1 cellular context compared by ENCODE assay signal in genomic region chr19:53388904-53389303, GRCh38.
TF ChIP-seq lines count a peak whose summit lies in the region.

No MANE protein-coding gene starts in this region.

TF ChIP-seq in K562, 482 proteins besides CTCF, POLR2A, EP300 and RAD21:
- TF ChIP-seq SNRNP70 (optimal IDR thresholded peaks at IDR 0.05; ENCODE audit: low read depth, low read length) = no peak
- no peak for TF ChIP-seq KAT8 (IDR thresholded peaks at IDR 0.05; ENCODE audit: low read depth)
- no peak for TF ChIP-seq MLX (CRISPR knock-in tag; conservative IDR thresholded peaks at IDR 0.05)
- no peak for TF ChIP-seq JUND (IDR thresholded peaks at IDR 0.05; ENCODE audit: borderline replicate concordance, low read depth, low read length)
- TF ChIP-seq JUND (tag; IDR thresholded peaks at IDR 0.05; ENCODE audit: borderline replicate concordance, low read depth, low read length) = 0 out of 3 replicates have a peak, but pooled peaks have one; percentile 28
- TF ChIP-seq ZBTB1 (CRISPR knock-in tag; IDR thresholded peaks at IDR 0.05; ENCODE audit: borderline replicate concordance, low read depth) = no peak
- TF ChIP-seq ZZZ3 (IDR thresholded peaks at IDR 0.05) = no peak
- TF ChIP-seq CXXC5 (CRISPR knock-in tag; IDR thresholded peaks at IDR 0.05) = no peak
- TF ChIP-seq WHSC1 (IDR thresholded peaks at IDR 0.05; ENCODE audit: low read length) = no peak
- TF ChIP-seq CEBPG (CRISPR knock-in tag; IDR thresholded peaks at IDR 0.05) = no peak
- no peak for TF ChIP-seq CEBPG (tag; conservative IDR thresholded peaks at IDR 0.05 in 1 of 2, IDR thresholded peaks at IDR 0.05 in 1 of 2)
- TF ChIP-seq RBFOX2 (IDR thresholded peaks at IDR 0.05; ENCODE audit: low read depth, low read length) = no peak
- TF ChIP-seq, protein P1, sequence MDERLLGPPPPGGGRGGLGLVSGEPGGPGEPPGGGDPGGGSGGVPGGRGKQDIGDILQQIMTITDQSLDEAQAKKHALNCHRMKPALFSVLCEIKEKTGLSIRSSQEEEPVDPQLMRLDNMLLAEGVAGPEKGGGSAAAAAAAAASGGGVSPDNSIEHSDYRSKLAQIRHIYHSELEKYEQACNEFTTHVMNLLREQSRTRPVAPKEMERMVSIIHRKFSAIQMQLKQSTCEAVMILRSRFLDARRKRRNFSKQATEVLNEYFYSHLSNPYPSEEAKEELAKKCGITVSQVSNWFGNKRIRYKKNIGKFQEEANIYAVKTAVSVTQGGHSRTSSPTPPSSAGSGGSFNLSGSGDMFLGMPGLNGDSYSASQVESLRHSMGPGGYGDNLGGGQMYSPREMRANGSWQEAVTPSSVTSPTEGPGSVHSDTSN (CRISPR knock-in tag; IDR thresholded peaks at IDR 0.05; ENCODE audit: low read depth) = no peak
- TF ChIP-seq, protein P1 (tag; conservative IDR thresholded peaks at IDR 0.05; ENCODE audit: low read depth) = no peak
- peak; percentile 85 for TF ChIP-seq FOSL1 (tag; conservative IDR thresholded peaks at IDR 0.05)
